Comparison of ENCODE assay signal across 20 cellular contexts in genomic region chr5:89265511-89266169, GRCh38.
A peak's percentile ranks its signal among the peaks of the same experiment; 100 is the strongest.
DNase-seq lines count a peak whose midpoint lies in the region; ATAC-seq and TF ChIP-seq lines count a peak whose summit lies in the region.
"Had no signal": no experiment of that assay in that cellular context is flagged by ENCODE, and none has a peak within 500 bp of the region (broad histone marks: within the 10 kb centered on the region; RNA-seq: fewer than 3 reads in every experiment).

No MANE protein-coding gene starts in this region.

- no peaks in the 10 kb centered on the region for H3K36me3 ChIP-seq in ACC112 (ENCODE audit: insufficient read depth, low read length)

- H3K4me1 ChIP-seq in ACC112 (ENCODE audit: control insufficient read depth, insufficient read depth, low read length, unreplicated experiment) (peaks cover 14% of the 10 kb centered on the region), foreskin keratinocyte (peaks cover 24% of the 10 kb centered on the region)

- H3K27ac ChIP-seq in ACC112 (ENCODE audit: low read depth, low read length) (peak overlapping the region; percentile 61), foreskin keratinocyte (peak overlapping the region; percentile 3)

- TF ChIP-seq CTCF in foreskin keratinocyte (conservative IDR thresholded peaks at IDR 0.05) = no peak

- no peaks in the 10 kb centered on the region for H3K79me2 ChIP-seq in ACC112 (ENCODE audit: control insufficient read depth, insufficient read depth, low read length, unreplicated experiment)

- ATAC-seq in foreskin keratinocyte = peak; percentile 86
- ATAC-seq: effector memory CD8-positive, alpha-beta T cell; right cardiac atrium had no signal

- H3K4me3 ChIP-seq in ACC112 (ENCODE audit: low read depth, low read length) = no peak overlapping the region

- DNase-seq in HS-5 (ENCODE audit: low read depth) (peak; percentile 73), astrocyte of the hippocampus (ENCODE audit: low read depth, low spot score) (peak; percentile 54), foreskin keratinocyte (peak; percentile 54 to 81), DMS79 (lab: John Stamatoyannopoulos, UW) (no peak), head of caudate nucleus (no peak), cerebellar cortex (ENCODE audit: low spot score) (no peak)
- no peak for DNase-seq in activated CD4-positive, CD25-positive, alpha-beta regulatory T cell (lab: John Stamatoyannopoulos, UW)
- DNase-seq: activated CD4-positive, alpha-beta T cell treated with anti-CD3 and anti-CD28 coated beads for 48 hours; activated naive CD4-positive, alpha-beta T cell treated with anti-CD3 and anti-CD28 coated beads, Interleukin-2, amount 10 ng/mL, durations not matched to agents 7 days and 5 days; COR-L47; effector memory CD8-positive, alpha-beta T cell; GF-D8; immature natural killer cell; NCI-H1092; NK-92 treated with Interleukin-12 subunit alpha and Interleukin-12 subunit beta, amount 100 ng/mL, for 24 hours; right cardiac atrium; SIG-M5; stimulated activated CD4-positive, alpha-beta T cell treated with anti-CD3 and anti-CD28 coated beads, Interleukin-4, amount 100 ng/mL, for 1 hour; T1000 had no signal

- H3K27me3 ChIP-seq in ACC112 (ENCODE audit: insufficient read depth, low read length) (no peaks in the 10 kb centered on the region), foreskin keratinocyte (no peaks in the 10 kb centered on the region)

- peak overlapping the region; percentile 1 for H2AFZ ChIP-seq in ACC112 (ENCODE audit: low read length, unreplicated experiment)

- intact Hi-C loops in head of caudate nucleus (cut with DNase I) = no loop called here

Comparison
In these comparisons a context has a peak if more than half of its experiments do, and no peak if none do; other contexts are left out.
1. DNase-seq: peak in HS-5 (single experiment), astrocyte of the hippocampus (single experiment) and foreskin keratinocyte (2 of 2); none in DMS79 (single experiment), activated CD4-positive, CD25-positive, alpha-beta regulatory T cell (0 of 4), head of caudate nucleus (0 of 42) and cerebellar cortex (single experiment).